ENCODE assay signal across 1 cellular context in the genomic region with DNA sequence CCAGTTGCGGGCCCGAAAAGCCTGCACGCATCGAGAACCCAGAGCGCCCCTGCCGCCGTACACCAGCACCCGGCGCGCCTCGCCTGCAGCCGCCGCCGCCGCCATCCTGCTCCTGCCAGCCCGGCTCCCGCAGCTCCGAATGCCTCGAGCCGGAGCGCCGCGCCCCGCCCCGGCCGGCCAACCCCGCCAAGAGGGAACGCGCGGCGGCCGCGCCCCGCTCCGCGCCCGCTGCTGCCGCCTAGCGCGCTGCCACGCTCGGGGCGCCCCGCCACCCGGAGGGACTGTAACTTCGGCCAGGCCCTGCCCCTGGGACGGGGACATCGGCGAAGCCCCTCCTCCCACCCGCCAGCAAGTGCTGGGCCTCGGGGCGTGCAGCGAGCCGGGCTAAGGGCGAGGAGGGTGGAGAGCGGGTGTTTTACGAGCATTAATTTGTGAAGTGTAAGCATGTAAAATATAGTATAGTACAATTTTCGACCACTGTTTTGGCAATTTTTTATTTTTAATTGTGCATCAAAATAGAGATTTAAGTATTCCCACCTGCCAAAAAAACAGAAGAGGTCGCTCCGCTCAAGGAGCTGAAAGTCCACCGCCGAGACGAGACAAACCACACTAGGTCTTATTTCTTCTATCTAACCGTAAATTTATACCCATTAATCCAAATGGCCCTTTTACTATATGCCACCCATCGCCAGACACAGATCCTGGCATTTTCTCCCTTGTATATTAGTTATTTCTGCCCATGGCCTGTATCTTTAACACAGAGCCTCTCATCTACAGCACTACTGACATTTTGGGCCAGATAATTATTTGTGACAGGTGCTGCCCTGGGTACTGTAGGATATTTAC.
TF ChIP-seq lines count a peak whose summit lies in the region.

A gene (minus strand): TSS at position 141 of the 846 bp plus-strand sequence. CDS start 36 bp downstream, at position 105.

TF ChIP-seq in K562, 482 proteins besides CTCF, POLR2A, EP300 and RAD21 (continued from another document):
- TF ChIP-seq, protein P1, sequence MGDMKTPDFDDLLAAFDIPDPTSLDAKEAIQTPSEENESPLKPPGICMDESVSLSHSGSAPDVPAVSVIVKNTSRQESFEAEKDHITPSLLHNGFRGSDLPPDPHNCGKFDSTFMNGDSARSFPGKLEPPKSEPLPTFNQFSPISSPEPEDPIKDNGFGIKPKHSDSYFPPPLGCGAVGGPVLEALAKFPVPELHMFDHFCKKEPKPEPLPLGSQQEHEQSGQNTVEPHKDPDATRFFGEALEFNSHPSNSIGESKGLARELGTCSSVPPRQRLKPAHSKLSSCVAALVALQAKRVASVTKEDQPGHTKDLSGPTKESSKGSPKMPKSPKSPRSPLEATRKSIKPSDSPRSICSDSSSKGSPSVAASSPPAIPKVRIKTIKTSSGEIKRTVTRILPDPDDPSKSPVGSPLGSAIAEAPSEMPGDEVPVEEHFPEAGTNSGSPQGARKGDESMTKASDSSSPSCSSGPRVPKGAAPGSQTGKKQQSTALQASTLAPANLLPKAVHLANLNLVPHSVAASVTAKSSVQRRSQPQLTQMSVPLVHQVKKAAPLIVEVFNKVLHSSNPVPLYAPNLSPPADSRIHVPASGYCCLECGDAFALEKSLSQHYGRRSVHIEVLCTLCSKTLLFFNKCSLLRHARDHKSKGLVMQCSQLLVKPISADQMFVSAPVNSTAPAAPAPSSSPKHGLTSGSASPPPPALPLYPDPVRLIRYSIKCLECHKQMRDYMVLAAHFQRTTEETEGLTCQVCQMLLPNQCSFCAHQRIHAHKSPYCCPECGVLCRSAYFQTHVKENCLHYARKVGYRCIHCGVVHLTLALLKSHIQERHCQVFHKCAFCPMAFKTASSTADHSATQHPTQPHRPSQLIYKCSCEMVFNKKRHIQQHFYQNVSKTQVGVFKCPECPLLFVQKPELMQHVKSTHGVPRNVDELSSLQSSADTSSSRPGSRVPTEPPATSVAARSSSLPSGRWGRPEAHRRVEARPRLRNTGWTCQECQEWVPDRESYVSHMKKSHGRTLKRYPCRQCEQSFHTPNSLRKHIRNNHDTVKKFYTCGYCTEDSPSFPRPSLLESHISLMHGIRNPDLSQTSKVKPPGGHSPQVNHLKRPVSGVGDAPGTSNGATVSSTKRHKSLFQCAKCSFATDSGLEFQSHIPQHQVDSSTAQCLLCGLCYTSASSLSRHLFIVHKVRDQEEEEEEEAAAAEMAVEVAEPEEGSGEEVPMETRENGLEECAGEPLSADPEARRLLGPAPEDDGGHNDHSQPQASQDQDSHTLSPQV (IDR thresholded peaks at IDR 0.05): peak; percentile 31; the same call in 1 of the 2 replicates
- TF ChIP-seq HNRNPL (IDR thresholded peaks at IDR 0.05; ENCODE audit: low read depth, low read length) (peak; percentile 81; the same call in 1 of the 2 replicates), CCNT2 (IDR thresholded peaks at IDR 0.05; ENCODE audit: borderline replicate concordance, extremely low read depth, insufficient read length, low read depth, low read length) (peak; percentile 84), NBN (IDR thresholded peaks at IDR 0.05; ENCODE audit: low read depth) (no peak), TBP (optimal IDR thresholded peaks at IDR 0.05; ENCODE audit: low read depth, low read length) (peak; percentile 37), ZNF347 (CRISPR knock-in tag; IDR thresholded peaks at IDR 0.05; ENCODE audit: low read depth) (no peak), GATAD2B (IDR thresholded peaks at IDR 0.05; ENCODE audit: borderline replicate concordance) (peak; percentile 94), MAZ (CRISPR knock-in tag; conservative IDR thresholded peaks at IDR 0.05 in 1 of 2, IDR thresholded peaks at IDR 0.05 in 1 of 2) (peak; percentile 28 to 74; a peak in 1 of 4 replicates), ATF7 (IDR thresholded peaks at IDR 0.05) (peak; percentile 18; the same call in 1 of the 2 replicates), ZBTB7A (IDR thresholded peaks at IDR 0.05; ENCODE audit: borderline replicate concordance, control insufficient read depth, low read depth, low read length) (peak; percentile 79; the same call in 1 of the 2 replicates), MYNN (IDR thresholded peaks at IDR 0.05) (0 out of 2 replicates have a peak, but pooled peaks have one; percentile 31), MYNN (CRISPR knock-in tag; IDR thresholded peaks at IDR 0.05) (no peak), PHF8 (IDR thresholded peaks at IDR 0.05; ENCODE audit: borderline replicate concordance, low read length) (peak; percentile 73; the same call in 1 of the 2 replicates), SMAD4 (CRISPR knock-in tag; conservative IDR thresholded peaks at IDR 0.05) (peak; percentile 73), MYC (IDR thresholded peaks at IDR 0.05; ENCODE audit: low read depth, low read length) (peak; percentile 58), MYC (CRISPR knock-in tag; IDR thresholded peaks at IDR 0.05; ENCODE audit: borderline replicate concordance, low read depth) (no peak), TAF1 (IDR thresholded peaks at IDR 0.05; ENCODE audit: control insufficient read depth, extremely low read depth, insufficient read depth, low read length, severe bottlenecking) (peak; percentile 78), NFIX (CRISPR knock-in tag; IDR thresholded peaks at IDR 0.05; ENCODE audit: low read depth) (no peak), SUPT5H (IDR thresholded peaks at IDR 0.05) (0 out of 2 replicates have a peak, but pooled peaks have one; percentile 49)
- TF ChIP-seq, protein P2, sequence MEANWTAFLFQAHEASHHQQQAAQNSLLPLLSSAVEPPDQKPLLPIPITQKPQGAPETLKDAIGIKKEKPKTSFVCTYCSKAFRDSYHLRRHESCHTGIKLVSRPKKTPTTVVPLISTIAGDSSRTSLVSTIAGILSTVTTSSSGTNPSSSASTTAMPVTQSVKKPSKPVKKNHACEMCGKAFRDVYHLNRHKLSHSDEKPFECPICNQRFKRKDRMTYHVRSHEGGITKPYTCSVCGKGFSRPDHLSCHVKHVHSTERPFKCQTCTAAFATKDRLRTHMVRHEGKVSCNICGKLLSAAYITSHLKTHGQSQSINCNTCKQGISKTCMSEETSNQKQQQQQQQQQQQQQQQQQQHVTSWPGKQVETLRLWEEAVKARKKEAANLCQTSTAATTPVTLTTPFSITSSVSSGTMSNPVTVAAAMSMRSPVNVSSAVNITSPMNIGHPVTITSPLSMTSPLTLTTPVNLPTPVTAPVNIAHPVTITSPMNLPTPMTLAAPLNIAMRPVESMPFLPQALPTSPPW (CRISPR knock-in tag; IDR thresholded peaks at IDR 0.05): peak; percentile 72
- TF ChIP-seq, protein P3, sequence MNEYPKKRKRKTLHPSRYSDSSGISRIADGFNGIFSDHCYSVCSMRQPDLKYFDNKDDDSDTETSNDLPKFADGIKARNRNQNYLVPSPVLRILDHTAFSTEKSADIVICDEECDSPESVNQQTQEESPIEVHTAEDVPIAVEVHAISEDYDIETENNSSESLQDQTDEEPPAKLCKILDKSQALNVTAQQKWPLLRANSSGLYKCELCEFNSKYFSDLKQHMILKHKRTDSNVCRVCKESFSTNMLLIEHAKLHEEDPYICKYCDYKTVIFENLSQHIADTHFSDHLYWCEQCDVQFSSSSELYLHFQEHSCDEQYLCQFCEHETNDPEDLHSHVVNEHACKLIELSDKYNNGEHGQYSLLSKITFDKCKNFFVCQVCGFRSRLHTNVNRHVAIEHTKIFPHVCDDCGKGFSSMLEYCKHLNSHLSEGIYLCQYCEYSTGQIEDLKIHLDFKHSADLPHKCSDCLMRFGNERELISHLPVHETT (CRISPR knock-in tag; conservative IDR thresholded peaks at IDR 0.05 in 1 of 2, IDR thresholded peaks at IDR 0.05 in 1 of 2): peak in 1 of 2 experiments; percentile 64; a peak in 1 of 4 replicates
- TF ChIP-seq, protein P4, sequence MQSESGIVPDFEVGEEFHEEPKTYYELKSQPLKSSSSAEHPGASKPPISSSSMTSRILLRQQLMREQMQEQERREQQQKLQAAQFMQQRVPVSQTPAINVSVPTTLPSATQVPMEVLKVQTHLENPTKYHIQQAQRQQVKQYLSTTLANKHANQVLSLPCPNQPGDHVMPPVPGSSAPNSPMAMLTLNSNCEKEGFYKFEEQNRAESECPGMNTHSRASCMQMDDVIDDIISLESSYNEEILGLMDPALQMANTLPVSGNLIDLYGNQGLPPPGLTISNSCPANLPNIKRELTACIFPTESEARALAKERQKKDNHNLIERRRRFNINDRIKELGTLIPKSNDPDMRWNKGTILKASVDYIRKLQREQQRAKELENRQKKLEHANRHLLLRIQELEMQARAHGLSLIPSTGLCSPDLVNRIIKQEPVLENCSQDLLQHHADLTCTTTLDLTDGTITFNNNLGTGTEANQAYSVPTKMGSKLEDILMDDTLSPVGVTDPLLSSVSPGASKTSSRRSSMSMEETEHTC (IDR thresholded peaks at IDR 0.05): no peak
- TF ChIP-seq, protein P5, sequence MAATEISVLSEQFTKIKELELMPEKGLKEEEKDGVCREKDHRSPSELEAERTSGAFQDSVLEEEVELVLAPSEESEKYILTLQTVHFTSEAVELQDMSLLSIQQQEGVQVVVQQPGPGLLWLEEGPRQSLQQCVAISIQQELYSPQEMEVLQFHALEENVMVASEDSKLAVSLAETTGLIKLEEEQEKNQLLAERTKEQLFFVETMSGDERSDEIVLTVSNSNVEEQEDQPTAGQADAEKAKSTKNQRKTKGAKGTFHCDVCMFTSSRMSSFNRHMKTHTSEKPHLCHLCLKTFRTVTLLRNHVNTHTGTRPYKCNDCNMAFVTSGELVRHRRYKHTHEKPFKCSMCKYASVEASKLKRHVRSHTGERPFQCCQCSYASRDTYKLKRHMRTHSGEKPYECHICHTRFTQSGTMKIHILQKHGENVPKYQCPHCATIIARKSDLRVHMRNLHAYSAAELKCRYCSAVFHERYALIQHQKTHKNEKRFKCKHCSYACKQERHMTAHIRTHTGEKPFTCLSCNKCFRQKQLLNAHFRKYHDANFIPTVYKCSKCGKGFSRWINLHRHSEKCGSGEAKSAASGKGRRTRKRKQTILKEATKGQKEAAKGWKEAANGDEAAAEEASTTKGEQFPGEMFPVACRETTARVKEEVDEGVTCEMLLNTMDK (IDR thresholded peaks at IDR 0.05; ENCODE audit: borderline replicate concordance, insufficient read depth, low read depth, low read length, poor library complexity, severe bottlenecking): peak; percentile 54
- TF ChIP-seq, protein P6, sequence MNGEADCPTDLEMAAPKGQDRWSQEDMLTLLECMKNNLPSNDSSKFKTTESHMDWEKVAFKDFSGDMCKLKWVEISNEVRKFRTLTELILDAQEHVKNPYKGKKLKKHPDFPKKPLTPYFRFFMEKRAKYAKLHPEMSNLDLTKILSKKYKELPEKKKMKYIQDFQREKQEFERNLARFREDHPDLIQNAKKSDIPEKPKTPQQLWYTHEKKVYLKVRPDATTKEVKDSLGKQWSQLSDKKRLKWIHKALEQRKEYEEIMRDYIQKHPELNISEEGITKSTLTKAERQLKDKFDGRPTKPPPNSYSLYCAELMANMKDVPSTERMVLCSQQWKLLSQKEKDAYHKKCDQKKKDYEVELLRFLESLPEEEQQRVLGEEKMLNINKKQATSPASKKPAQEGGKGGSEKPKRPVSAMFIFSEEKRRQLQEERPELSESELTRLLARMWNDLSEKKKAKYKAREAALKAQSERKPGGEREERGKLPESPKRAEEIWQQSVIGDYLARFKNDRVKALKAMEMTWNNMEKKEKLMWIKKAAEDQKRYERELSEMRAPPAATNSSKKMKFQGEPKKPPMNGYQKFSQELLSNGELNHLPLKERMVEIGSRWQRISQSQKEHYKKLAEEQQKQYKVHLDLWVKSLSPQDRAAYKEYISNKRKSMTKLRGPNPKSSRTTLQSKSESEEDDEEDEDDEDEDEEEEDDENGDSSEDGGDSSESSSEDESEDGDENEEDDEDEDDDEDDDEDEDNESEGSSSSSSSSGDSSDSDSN (IDR thresholded peaks at IDR 0.05; ENCODE audit: borderline replicate concordance in 1 of 2, low read depth in 2 of 2, low read length in 2 of 2): peak; percentile 82 to 86; a peak in 1 of 4 replicates
- TF ChIP-seq, protein P7, sequence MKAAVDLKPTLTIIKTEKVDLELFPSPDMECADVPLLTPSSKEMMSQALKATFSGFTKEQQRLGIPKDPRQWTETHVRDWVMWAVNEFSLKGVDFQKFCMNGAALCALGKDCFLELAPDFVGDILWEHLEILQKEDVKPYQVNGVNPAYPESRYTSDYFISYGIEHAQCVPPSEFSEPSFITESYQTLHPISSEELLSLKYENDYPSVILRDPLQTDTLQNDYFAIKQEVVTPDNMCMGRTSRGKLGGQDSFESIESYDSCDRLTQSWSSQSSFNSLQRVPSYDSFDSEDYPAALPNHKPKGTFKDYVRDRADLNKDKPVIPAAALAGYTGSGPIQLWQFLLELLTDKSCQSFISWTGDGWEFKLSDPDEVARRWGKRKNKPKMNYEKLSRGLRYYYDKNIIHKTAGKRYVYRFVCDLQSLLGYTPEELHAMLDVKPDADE (conservative IDR thresholded peaks at IDR 0.05; ENCODE audit: control insufficient read depth, low read depth, low read length): 0 out of 2 replicates have a peak, but pooled peaks have one; percentile 29
TF ChIP-seq in K562: peak in this region for 50.
